Comparison of ENCODE assay signal across 2 cellular contexts in the genomic region with DNA sequence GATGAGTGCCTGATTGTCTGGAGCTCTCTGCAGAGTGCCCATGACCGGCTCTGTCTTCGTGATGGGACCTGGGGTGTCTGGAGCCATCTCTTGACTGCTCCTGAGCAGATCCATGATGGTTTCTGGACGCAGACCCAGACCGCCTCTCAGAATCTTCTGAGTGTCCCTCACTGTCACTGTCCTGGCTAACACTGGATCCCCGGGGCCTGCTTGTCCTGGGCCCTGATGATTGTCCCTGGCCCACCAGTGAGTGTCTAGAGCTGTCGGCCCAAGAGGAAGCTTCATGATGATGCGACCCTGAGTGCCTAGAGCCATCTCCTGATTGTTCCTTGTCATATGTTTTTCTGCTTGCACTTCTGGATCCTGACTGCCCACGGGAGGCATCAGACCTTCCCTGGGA. TPM values are rescaled to one million over a fixed set of nuclear protein-coding genes. Genes with fewer than 3 reads are reported as not detected.
"Had no signal": no experiment of that assay in that cellular context is flagged by ENCODE, and none has a peak within 500 bp of the region (broad histone marks: within the 10 kb centered on the region; RNA-seq: fewer than 3 reads in every experiment).

No MANE protein-coding gene starts in this region.

RNA-seq across cellular contexts. Expression of a gene that starts 17.1 kb away (rescaled TPM):
- total RNA-seq: G401, GM12878 had no signal
- polyA plus RNA-seq: GM12878 had no signal

RNA-seq across cellular contexts. Expression of a gene that starts 51.8 kb away (rescaled TPM):
- total RNA-seq: G401, GM12878 had no signal
- polyA plus RNA-seq: GM12878 had no signal
